8 cellular contexts compared by ENCODE assay signal in the genomic region with DNA sequence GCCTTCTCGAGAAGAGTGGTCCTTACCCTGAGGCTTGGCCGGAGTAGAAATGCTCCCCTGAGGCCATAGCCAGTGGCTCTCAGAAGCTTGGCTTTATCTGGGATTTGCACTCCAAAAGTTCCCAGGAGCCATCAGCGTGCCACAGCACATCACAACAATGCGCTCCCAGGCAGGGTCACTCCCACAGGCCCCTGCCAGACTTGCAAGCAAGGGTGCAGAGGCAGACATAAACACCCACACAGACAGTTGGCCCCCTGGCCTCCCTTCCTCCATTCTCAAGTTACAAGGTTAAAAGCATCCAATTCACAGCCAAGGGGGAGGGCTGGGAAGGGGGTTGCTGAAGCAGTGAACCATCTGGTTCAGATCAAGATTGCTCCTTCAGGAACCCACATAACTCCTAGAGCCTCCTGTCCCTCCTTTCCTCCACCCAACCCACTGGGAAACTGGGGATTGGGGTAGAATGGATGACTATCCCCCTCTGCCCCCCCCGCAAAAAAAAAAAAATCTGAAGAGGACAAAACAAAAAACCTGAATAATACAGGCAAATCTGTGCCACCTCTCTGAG. TPM values are rescaled to one million over a fixed set of nuclear protein-coding genes. Genes with fewer than 3 reads are reported as not detected.
DNase-seq lines count a peak whose midpoint lies in the region; ATAC-seq and TF ChIP-seq lines count a peak whose summit lies in the region.

No MANE protein-coding gene starts in this region.

- H3K27me3 Mint-ChIP-seq in stimulated activated naive CD8-positive, alpha-beta T cell treated with anti-CD3 and anti-CD28 coated beads, Interleukin-15, amount 100 ng/mL, for 72 hours, result no peaks in the 10 kb centered on the region

- CTCF ChIA-PET in SK-N-SH (lab: Yijun Ruan, JAX), result interaction anchor here (1.8 to 2.3 kb wide), 2 partner anchors 45 to 56 kb away, joined by 6 to 10 read pairs; no protein-coding TSS in a partner anchor

- peaks cover 64% of the 10 kb centered on the region for H3K79me2 ChIP-seq in SK-N-SH (ENCODE audit: insufficient read depth)

- no peak overlapping the region; the same call in 1 of the 2 replicates for H2AFZ ChIP-seq in SK-N-SH (ENCODE audit: low read depth)

- WGBS in heart left ventricle, 4 donors, result 24 to 51% (median 39%) methylated on average over 3 to 5 of the region's 5 CpGs
- WGBS in SK-N-SH (ENCODE audit: low lambda C conversion rate), result 60% methylated on average over 3 of the region's 5 CpGs

- H3K9ac ChIP-seq in SK-N-SH, result peak overlapping the region; percentile 74; the same call in 1 of the 2 replicates

- ATAC-seq in heart left ventricle (no peak), left cardiac atrium (no peak), HG02938 (IDR thresholded peaks at IDR 0.05; ENCODE audit: unreplicated experiment) (no peak), foreskin keratinocyte (no peak)
- no peak for ATAC-seq in stimulated activated naive CD8-positive, alpha-beta T cell treated with anti-CD3 and anti-CD28 coated beads, Interleukin-15, amount 100 ng/mL, for 72 hours
- ATAC-seq in activated CD4-positive, CD25-positive, alpha-beta regulatory T cell treated with anti-CD3 and anti-CD28 coated beads, Interleukin-2, amount 50 U/mL, for 24 hours, result no peak

- H3K4me2 ChIP-seq in SK-N-SH, result peak overlapping the region; percentile 100

- H3K9me2 ChIP-seq in SK-N-SH, result no peaks in the 10 kb centered on the region

- DNase-seq in heart left ventricle, result no peak
- no peak for DNase-seq in left cardiac atrium
- peak; percentile 47 for DNase-seq in SK-N-SH
- DNase-seq in foreskin fibroblast, result peak; percentile 93 to 94
- DNase-seq in stimulated activated naive CD8-positive, alpha-beta T cell treated with anti-CD3 and anti-CD28 coated beads, Interleukin-15, amount 100 ng/mL, for 72 hours, result no peak
- DNase-seq in foreskin keratinocyte, result no peak

- H3K9me3 ChIP-seq in heart left ventricle (no peaks in the 10 kb centered on the region), SK-N-SH (no peaks in the 10 kb centered on the region)

- H3K27ac Mint-ChIP-seq in stimulated activated naive CD8-positive, alpha-beta T cell treated with anti-CD3 and anti-CD28 coated beads, Interleukin-15, amount 100 ng/mL, for 72 hours, result no peak overlapping the region

- peaks cover 32% of the 10 kb centered on the region for H3F3A ChIP-seq in SK-N-SH (replicated peaks; ENCODE audit: insufficient read depth)

- H3K9me3 Mint-ChIP-seq in stimulated activated naive CD8-positive, alpha-beta T cell treated with anti-CD3 and anti-CD28 coated beads, Interleukin-15, amount 100 ng/mL, for 72 hours, result no peaks in the 10 kb centered on the region

- H3K36me3 ChIP-seq in heart left ventricle (peaks cover 0 to 7% (median 0%) of the 10 kb centered on the region in 9 donors), SK-N-SH (replicated peaks in 1 of 2; ENCODE audit: control insufficient read depth in 1 of 2, insufficient read depth in 2 of 2, low read length in 1 of 2) (peaks cover 6 to 10% of the 10 kb centered on the region in 2 experiments)

- H3K4me3 Mint-ChIP-seq in stimulated activated naive CD8-positive, alpha-beta T cell treated with anti-CD3 and anti-CD28 coated beads, Interleukin-15, amount 100 ng/mL, for 72 hours, result peak overlapping the region; percentile 96 to 98

- no peak for TF ChIP-seq RAD21 in SK-N-SH (IDR thresholded peaks at IDR 0.05; ENCODE audit: low read length)

- no peak for TF ChIP-seq POLR2A in heart left ventricle (IDR thresholded peaks at IDR 0.05)

- peak in 1 of 2 experiments; percentile 77; a peak in 2 of 4 replicates for TF ChIP-seq EP300 in SK-N-SH (IDR thresholded peaks at IDR 0.05; ENCODE audit: borderline replicate concordance in 1 of 2, low read depth in 1 of 2, low read length in 1 of 2)

- no peak for TF ChIP-seq CTCF in heart left ventricle (IDR thresholded peaks at IDR 0.05)
- TF ChIP-seq CTCF in SK-N-SH (IDR thresholded peaks at IDR 0.05), result no peak
- no peak for TF ChIP-seq CTCF in foreskin fibroblast (IDR thresholded peaks at IDR 0.05; ENCODE audit: low read depth, low read length)
- no peak for TF ChIP-seq CTCF in foreskin keratinocyte (conservative IDR thresholded peaks at IDR 0.05)

- H3K4me3 ChIP-seq in heart left ventricle (peak overlapping the region in 9 of 12 donors; percentile 75 to 98 (median 83)), SK-N-SH (ENCODE audit: low read depth in 2 of 2, low read length in 1 of 2) (peak overlapping the region; percentile 73 to 78), foreskin fibroblast (ENCODE audit: low read depth in 1 of 2, low read length in 2 of 2) (peak overlapping the region; percentile 86 to 87)

- POLR2A ChIA-PET in SK-N-SH (lab: Yijun Ruan, JAX), result interaction anchor here (0.6 to 3.0 kb wide), 3 partner anchors 9 to 214 kb away, joined by 3 to 22 read pairs (median 8); no protein-coding TSS in a partner anchor

- H3K4me1 ChIP-seq in heart left ventricle, result peaks cover 12 to 69% (median 48%) of the 10 kb centered on the region in 12 donors
- peaks cover 27 to 49% of the 10 kb centered on the region in 2 experiments for H3K4me1 ChIP-seq in SK-N-SH (ENCODE audit: control insufficient read depth in 1 of 2, insufficient read depth in 2 of 2, low read depth in 1 of 2, low read length in 1 of 2)
- no peaks in the 10 kb centered on the region for H3K4me1 ChIP-seq in foreskin keratinocyte

- H3K27ac ChIP-seq in heart left ventricle (peak overlapping the region in 8 of 12 donors; percentile 13 to 81 (median 70)), SK-N-SH (ENCODE audit: low read depth in 2 of 2, low read length in 1 of 2) (peak overlapping the region; percentile 75 to 90), foreskin keratinocyte (no peak overlapping the region)

- H3K27me3 ChIP-seq in heart left ventricle, result no peaks in the 10 kb centered on the region
- no peaks in the 10 kb centered on the region for H3K27me3 ChIP-seq in SK-N-SH (ENCODE audit: insufficient read depth)
- H3K27me3 ChIP-seq in foreskin keratinocyte, result no peaks in the 10 kb centered on the region

- H4K20me1 ChIP-seq in SK-N-SH (ENCODE audit: insufficient read depth), result peaks cover 43% of the 10 kb centered on the region

- peaks cover 60% of the 10 kb centered on the region for H3K4me1 Mint-ChIP-seq in stimulated activated naive CD8-positive, alpha-beta T cell treated with anti-CD3 and anti-CD28 coated beads, Interleukin-15, amount 100 ng/mL, for 72 hours

- intact Hi-C loops in heart left ventricle (cut with DNase I), result loop anchor here in 6 of 10 donors (5.0 kb wide), 3 partner anchors 40 to 55 kb away; no protein-coding TSS in a partner anchor
- intact Hi-C loops in left cardiac atrium (cut with DNase I), result loop anchor here (1.0 to 10.0 kb wide), 3 partner anchors 20 to 55 kb away; no protein-coding TSS in a partner anchor

TF ChIP-seq in SK-N-SH, 30 proteins besides CTCF, POLR2A, EP300 and RAD21 (continues in another document):
- no peak for TF ChIP-seq TAF1 (IDR thresholded peaks at IDR 0.05; ENCODE audit: borderline replicate concordance, low read depth, low read length)
- TF ChIP-seq YY1 (IDR thresholded peaks at IDR 0.05; ENCODE audit: low read depth), result peak; percentile 46; the same call in 1 of the 2 replicates
- 0 out of 2 replicates have a peak, but pooled peaks have one; percentile 17 for TF ChIP-seq SMC3 (IDR thresholded peaks at IDR 0.05; ENCODE audit: low read depth, low read length)
- TF ChIP-seq REST (IDR thresholded peaks at IDR 0.05; ENCODE audit: low read depth, low read length), result peak; percentile 65; the same call in 1 of the 2 replicates

RNA-seq across cellular contexts. Expression of gene ST3GAL2, which starts 1.8 kb away (rescaled TPM):
- total RNA-seq in heart left ventricle (10 to 100 TPM; 16.7 to 44.6 (median 20.1) TPM), left cardiac atrium (10 to 100 TPM; 21.1 to 23.5 TPM), foreskin keratinocyte (12.3 and 12.5 TPM in 2 replicates)
- polyA plus RNA-seq in heart left ventricle (10 to 100 TPM in 1 of 2 donors, 1 to 10 TPM in 1; 8.4 to 23.7 TPM), SK-N-SH (2012; rRNA removed) (11.4 and 19.9 TPM in 2 replicates), foreskin keratinocyte (6.7 and 6.9 TPM in 2 replicates)
- 6.6 and 13.1 TPM in 2 replicates for polyA plus RNA-seq in SK-N-SH (2012; cell fraction: cytosol; rRNA removed)
- polyA plus RNA-seq in SK-N-SH (2012; cell fraction: nucleus; rRNA removed), result 13.6 and 16.1 TPM in 2 replicates

RNA-seq across cellular contexts. Expression of gene FCSK, which starts 17.3 kb away (rescaled TPM):
- total RNA-seq in heart left ventricle (10 to 100 TPM in 3 of 9 donors, 1 to 10 TPM in 6; 6.5 to 17.3 (median 8.2) TPM), left cardiac atrium (10 to 100 TPM in 1 of 2 donors, 1 to 10 TPM in 1; 9.5 to 11.4 TPM), foreskin keratinocyte (7.6 and 8.4 TPM in 2 replicates)
- polyA plus RNA-seq in heart left ventricle (1 to 10 TPM; 5.9 to 8.4 TPM), SK-N-SH (2012; rRNA removed) (9.7 and 10.4 TPM in 2 replicates), foreskin keratinocyte (5.7 and 6.2 TPM in 2 replicates)
- 2.3 and 3.3 TPM in 2 replicates for polyA plus RNA-seq in SK-N-SH (2012; cell fraction: cytosol; rRNA removed)
- polyA plus RNA-seq in SK-N-SH (2012; cell fraction: nucleus; rRNA removed), result 47.7 and 71.8 TPM in 2 replicates

Comparison
In these comparisons a context has a peak if more than half of its experiments do, and no peak if none do; other contexts are left out.
1. DNase-seq: peak in SK-N-SH (single experiment) and foreskin fibroblast (2 of 2); none in heart left ventricle (0 of 5), left cardiac atrium (single experiment), stimulated activated naive CD8-positive, alpha-beta T cell treated with anti-CD3 and anti-CD28 coated beads, Interleukin-15, amount 100 ng/mL, for 72 hours (0 of 2) and foreskin keratinocyte (0 of 2).
2. Peak in every context shown above with its lines, with median percentiles within 50 percentile points of each other: H3K4me3 ChIP-seq.